Comparison of ENCODE assay signal across 9 cellular contexts in genomic region chr11:62004473-62004872, GRCh38. TPM values are rescaled to one million over a fixed set of nuclear protein-coding genes. Genes with fewer than 3 reads are reported as not detected.
A peak's percentile ranks its signal among the peaks of the same experiment; 100 is the strongest.
DNase-seq lines count a peak whose midpoint lies in the region; ATAC-seq and TF ChIP-seq lines count a peak whose summit lies in the region.
"Had no signal": no experiment of that assay in that cellular context is flagged by ENCODE, and none has a peak within 500 bp of the region (broad histone marks: within the 10 kb centered on the region; RNA-seq: fewer than 3 reads in every experiment).

No MANE protein-coding gene starts in this region.

- intact Hi-C loops in left lung (cut with DNase I): no loop called here

- peaks cover 3% of the 10 kb centered on the region for H3K9me3 ChIP-seq in adipocyte (ENCODE audit: control insufficient read depth, low read length)
- H3K9me3 ChIP-seq in left lung: peaks cover 0 to 7% of the 10 kb centered on the region in 2 donors

- no peaks in the 10 kb centered on the region for H3K36me3 ChIP-seq in adipocyte (ENCODE audit: control insufficient read depth, insufficient read depth, low read length, severe bottlenecking)
- H3K36me3 ChIP-seq in left lung: no peaks in the 10 kb centered on the region

- peak overlapping the region; percentile 48 to 64 for H3K27ac ChIP-seq in left lung
- H3K27ac ChIP-seq: SK-N-MC had no signal

- H3K27me3 ChIP-seq in adipocyte (replicated peaks; ENCODE audit: control insufficient read depth, insufficient read depth, low read length) (no peaks in the 10 kb centered on the region), left lung (no peaks in the 10 kb centered on the region)

- peak; percentile 75 for ATAC-seq in left lung
- ATAC-seq in GM19328 (IDR thresholded peaks at IDR 0.05; ENCODE audit: unreplicated experiment): no peak

- DNase-seq in AG04449 (ENCODE audit: low read depth, low spot score): peak; percentile 29
- peak; percentile 58 for DNase-seq in H4 (ENCODE audit: low spot score)
- DNase-seq in adipocyte (ENCODE audit: low read depth): peak; percentile 40
- DNase-seq in left lung: peak; percentile 58 to 59
- DNase-seq in amniotic stem cell (lab: John Stamatoyannopoulos, UW): no peak
- DNase-seq in activated effector memory CD4-positive, alpha-beta T cell treated with Interleukin-2 at 50 U/mL for 16 hours: no peak
- DNase-seq in NCI-H82 (lab: John Stamatoyannopoulos, UW): no peak

- CTCF ChIA-PET in AG04449 (lab: Yijun Ruan, JAX): interaction anchor here (1.3 kb wide), 1 partner anchor 107 kb away, joined by 8 read pairs; no protein-coding TSS in a partner anchor

- no peak overlapping the region for H3K4me3 ChIP-seq in AG04449 (ENCODE audit: low read depth, low read length)
- no peak overlapping the region for H3K4me3 ChIP-seq in adipocyte (ENCODE audit: low read length)
- no peak overlapping the region for H3K4me3 ChIP-seq in left lung
- H3K4me3 ChIP-seq: SK-N-MC had no signal

- H3K9ac ChIP-seq in adipocyte (ENCODE audit: low read length): no peak overlapping the region

- TF ChIP-seq CTCF in AG04449 (IDR thresholded peaks at IDR 0.05; ENCODE audit: insufficient read depth, low read length, missing control alignments) (no peak), left lung (IDR thresholded peaks at IDR 0.05) (no peak)

- POLR2A ChIA-PET in AG04449 (lab: Yijun Ruan, JAX): interaction anchor here (1.0 kb wide), 1 partner anchor 37 kb away, joined by 3 read pairs; no protein-coding TSS in a partner anchor

- peaks cover 37% of the 10 kb centered on the region for H3K4me1 ChIP-seq in adipocyte (ENCODE audit: control insufficient read depth, insufficient read depth, low read length)
- H3K4me1 ChIP-seq in left lung: peaks cover 0 to 35% of the 10 kb centered on the region in 2 donors

RNA-seq across cellular contexts. Expression of gene FTH1, which starts 37.0 kb away (rescaled TPM):
- 966 and 1,264 TPM in 2 replicates for total RNA-seq in H4 (2014; rRNA removed; shearing (Covaris generic))
- 1,000 to 10,000 TPM; 3,536 to 5,494 TPM for total RNA-seq in left lung

RNA-seq across cellular contexts. Expression of gene BEST1, which starts 54.3 kb away (rescaled TPM):
- total RNA-seq in H4 (2014; rRNA removed; shearing (Covaris generic)): 0.39 and 0.62 TPM in 2 replicates
- 10 to 100 TPM in 1 of 2 donors, 1 to 10 TPM in 1; 3.8 to 14.6 TPM for total RNA-seq in left lung

Comparison
In these comparisons a context has a peak if more than half of its experiments do, and no peak if none do; other contexts are left out.
1. DNase-seq: peak in AG04449 (single experiment), H4 (single experiment), adipocyte (single experiment) and left lung (2 of 2); none in amniotic stem cell (single experiment), activated effector memory CD4-positive, alpha-beta T cell treated with Interleukin-2 at 50 U/mL for 16 hours (single experiment) and NCI-H82 (single experiment).